In the genomic region with DNA sequence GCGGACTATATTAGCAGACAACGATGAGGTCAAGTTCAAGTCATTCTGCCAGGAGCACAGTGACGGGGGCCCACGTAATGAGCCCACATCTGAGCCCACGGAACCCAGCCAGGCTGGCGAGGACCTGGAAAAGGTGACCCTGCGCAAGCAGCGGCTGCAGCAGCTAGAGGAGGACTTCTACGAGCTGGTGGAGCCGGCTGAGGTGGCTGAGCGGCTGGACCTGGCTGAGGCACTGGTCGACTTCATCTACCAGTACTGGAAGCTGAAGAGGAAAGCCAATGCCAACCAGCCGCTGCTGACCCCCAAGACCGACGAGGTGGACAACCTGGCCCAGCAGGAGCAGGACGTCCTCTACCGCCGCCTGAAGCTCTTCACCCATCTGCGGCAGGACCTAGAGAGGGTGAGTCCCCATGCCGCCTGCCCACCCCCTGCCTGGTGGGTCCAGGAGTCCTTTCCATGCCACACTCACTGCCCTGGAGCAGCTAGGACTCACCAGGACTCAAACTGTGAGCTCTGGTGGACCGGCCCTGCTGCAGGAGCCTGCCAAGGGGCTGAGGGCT, we compare ENCODE assay signal across 14 cellular contexts.
"Had no signal": no experiment of that assay in that cellular context is flagged by ENCODE, and none has a peak within 500 bp of the region (broad histone marks: within the 10 kb centered on the region; RNA-seq: fewer than 3 reads in every experiment).

No MANE protein-coding gene starts in this region.

- H3K36me3 Mint-ChIP-seq: natural killer cell had no signal

- H3K9me3 ChIP-seq: esophagus muscularis mucosa, upper lobe of left lung had no signal

- H3K27me3 Mint-ChIP-seq: activated CD4-positive, alpha-beta T cell treated with anti-CD3 and anti-CD28 coated beads, Interleukin-2, amount 10 ng/mL, durations not matched to agents 7 days and 5 days; stimulated activated naive CD8-positive, alpha-beta T cell treated with anti-CD3 and anti-CD28 coated beads, Interleukin-15, Interleukin-2, amounts not matched to agents 100 ng/mL and 50 ng/mL, for 24 hours had no signal

- H3K9me3 Mint-ChIP-seq: activated CD4-positive, alpha-beta T cell treated with anti-CD3 and anti-CD28 coated beads, Interleukin-2, amount 10 ng/mL, durations not matched to agents 7 days and 5 days; natural killer cell; stimulated activated naive CD8-positive, alpha-beta T cell treated with anti-CD3 and anti-CD28 coated beads, Interleukin-15, Interleukin-2, amounts not matched to agents 100 ng/mL and 50 ng/mL, for 24 hours; T-helper 2 cell treated with Interferon-gamma antibody and Interleukin-4, amounts not matched to agents 5 μg/mL and 100 μg/mL, for 36 hours had no signal

- DNase-seq: activated CD4-positive, alpha-beta T cell treated with anti-CD3 and anti-CD28 coated beads, Interleukin-2, amount 10 ng/mL, durations not matched to agents 7 days and 5 days; activated CD4-positive, CD25-positive, alpha-beta regulatory T cell; activated effector memory CD4-positive, alpha-beta T cell treated with Interleukin-2 at 50 U/mL for 16 hours; islet precursor cell; mesendoderm; natural killer cell; occipital lobe; stimulated activated CD4-positive, alpha-beta T cell treated with anti-CD3 and anti-CD28 coated beads, Interleukin-2, amount 100 ng/mL, for 48 hours; upper lobe of left lung had no signal

- H3K4me3 Mint-ChIP-seq: activated CD4-positive, alpha-beta T cell treated with anti-CD3 and anti-CD28 coated beads, Interleukin-2, amount 10 ng/mL, durations not matched to agents 7 days and 5 days; natural killer cell; stimulated activated naive CD8-positive, alpha-beta T cell treated with anti-CD3 and anti-CD28 coated beads, Interleukin-15, Interleukin-2, amounts not matched to agents 100 ng/mL and 50 ng/mL, for 24 hours; T-helper 2 cell treated with Interferon-gamma antibody and Interleukin-4, amounts not matched to agents 5 μg/mL and 100 μg/mL, for 36 hours had no signal

- ATAC-seq: left lobe of liver, natural killer cell had no signal

- H3K4me3 ChIP-seq: esophagus muscularis mucosa, hepatocyte, upper lobe of left lung had no signal

- H3K27ac ChIP-seq: hepatocyte had no signal

- H3K27ac Mint-ChIP-seq: activated CD4-positive, alpha-beta T cell treated with anti-CD3 and anti-CD28 coated beads, Interleukin-2, amount 10 ng/mL, durations not matched to agents 7 days and 5 days; T-helper 2 cell treated with Interferon-gamma antibody and Interleukin-4, amounts not matched to agents 5 μg/mL and 100 μg/mL, for 36 hours had no signal

- H3K27me3 ChIP-seq: esophagus muscularis mucosa, hepatocyte, upper lobe of left lung had no signal
